1 cellular context compared by ENCODE assay signal in genomic region chr19:14006766-14007562, GRCh38.
TF ChIP-seq lines count a peak whose summit lies in the region.

No MANE protein-coding gene starts in this region.

TF ChIP-seq in HEK293, 187 proteins besides CTCF, POLR2A, EP300 and RAD21 (continued from another document):
- TF ChIP-seq KLF1 (tag by site-specific recombination; IDR thresholded peaks at IDR 0.05) (peak; percentile 79), ZNF10 (tag by site-specific recombination; IDR thresholded peaks at IDR 0.05) (peak; percentile 63; the same call in 1 of the 2 replicates), ZNF112 (tag by site-specific recombination; IDR thresholded peaks at IDR 0.05) (no peak), PRDM4 (tag by site-specific recombination; IDR thresholded peaks at IDR 0.05) (peak; percentile 81), ZNF660 (tag by site-specific recombination; IDR thresholded peaks at IDR 0.05) (peak; percentile 81), ZNF18 (tag by site-specific recombination; IDR thresholded peaks at IDR 0.05) (no peak), ZNF701 (tag by site-specific recombination; IDR thresholded peaks at IDR 0.05) (no peak), SETDB1 (IDR thresholded peaks at IDR 0.05; ENCODE audit: insufficient read length, low read length) (no peak), ZNF510 (tag by site-specific recombination; IDR thresholded peaks at IDR 0.05; ENCODE audit: insufficient replicate concordance) (no peak), ZNF202 (tag by site-specific recombination; IDR thresholded peaks at IDR 0.05; ENCODE audit: borderline replicate concordance) (no peak), KLF16 (tag by site-specific recombination; IDR thresholded peaks at IDR 0.05) (peak; percentile 87), ZNF561 (tag by site-specific recombination; IDR thresholded peaks at IDR 0.05; ENCODE audit: borderline replicate concordance) (peak; percentile 90; the same call in 1 of the 2 replicates), REPIN1 (tag by site-specific recombination; IDR thresholded peaks at IDR 0.05; ENCODE audit: low read depth) (no peak), ZNF223 (tag by site-specific recombination; IDR thresholded peaks at IDR 0.05) (no peak), YY1 (tag by site-specific recombination; IDR thresholded peaks at IDR 0.05) (peak; percentile 77), SCRT2 (tag by site-specific recombination; IDR thresholded peaks at IDR 0.05) (no peak), IKZF3 (tag by site-specific recombination; IDR thresholded peaks at IDR 0.05) (peak; percentile 94), ZNF837 (tag by site-specific recombination; IDR thresholded peaks at IDR 0.05) (no peak), ZNF266 (tag by site-specific recombination; IDR thresholded peaks at IDR 0.05; ENCODE audit: low read depth) (no peak), SCRT1 (tag by site-specific recombination; IDR thresholded peaks at IDR 0.05; ENCODE audit: borderline replicate concordance) (no peak), ZNF140 (tag by site-specific recombination; IDR thresholded peaks at IDR 0.05) (no peak), ZNF707 (tag by site-specific recombination; IDR thresholded peaks at IDR 0.05) (peak; percentile 38; the same call in 1 of the 2 replicates), ZNF785 (tag by site-specific recombination; IDR thresholded peaks at IDR 0.05) (peak; percentile 94), ZFP37 (tag by site-specific recombination; IDR thresholded peaks at IDR 0.05) (peak; percentile 96), ZNF48 (tag by site-specific recombination; IDR thresholded peaks at IDR 0.05) (no peak), ZFHX2 (tag by site-specific recombination; conservative IDR thresholded peaks at IDR 0.05) (peak; percentile 64), ZNF184 (tag by site-specific recombination; IDR thresholded peaks at IDR 0.05) (peak; percentile 12; the same call in 1 of the 2 replicates), EGR2 (tag by site-specific recombination; IDR thresholded peaks at IDR 0.05; ENCODE audit: low read depth) (peak; percentile 66), GLIS1 (tag by site-specific recombination; IDR thresholded peaks at IDR 0.05) (peak; percentile 72), ZNF366 (tag by site-specific recombination; conservative IDR thresholded peaks at IDR 0.05) (peak; percentile 84), ZNF555 (tag by site-specific recombination; conservative IDR thresholded peaks at IDR 0.05) (no peak), PBX3 (CRISPR knock-in tag; IDR thresholded peaks at IDR 0.05) (no peak; the same call in 1 of the 2 replicates), ZNF776 (tag by site-specific recombination; IDR thresholded peaks at IDR 0.05; ENCODE audit: borderline replicate concordance) (no peak), ZNF621 (tag by site-specific recombination; IDR thresholded peaks at IDR 0.05) (no peak)
- TF ChIP-seq, protein P1, sequence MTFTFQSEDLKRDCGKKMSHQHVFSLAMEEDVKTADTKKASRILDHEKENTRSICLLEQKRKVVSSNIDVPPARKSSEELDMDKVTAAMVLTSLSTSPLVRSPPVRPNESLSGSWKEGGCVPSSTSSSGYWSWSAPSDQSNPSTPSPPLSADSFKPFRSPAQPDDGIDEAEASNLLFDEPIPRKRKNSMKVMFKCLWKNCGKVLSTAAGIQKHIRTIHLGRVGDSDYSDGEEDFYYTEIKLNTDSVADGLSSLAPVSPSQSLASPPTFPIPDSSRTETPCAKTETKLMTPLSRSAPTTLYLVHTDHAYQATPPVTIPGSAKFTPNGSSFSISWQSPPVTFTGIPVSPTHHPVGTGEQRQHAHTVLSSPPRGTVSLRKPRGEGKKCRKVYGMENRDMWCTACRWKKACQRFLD (tag by site-specific recombination; IDR thresholded peaks at IDR 0.05) = no peak
- TF ChIP-seq, protein P2, sequence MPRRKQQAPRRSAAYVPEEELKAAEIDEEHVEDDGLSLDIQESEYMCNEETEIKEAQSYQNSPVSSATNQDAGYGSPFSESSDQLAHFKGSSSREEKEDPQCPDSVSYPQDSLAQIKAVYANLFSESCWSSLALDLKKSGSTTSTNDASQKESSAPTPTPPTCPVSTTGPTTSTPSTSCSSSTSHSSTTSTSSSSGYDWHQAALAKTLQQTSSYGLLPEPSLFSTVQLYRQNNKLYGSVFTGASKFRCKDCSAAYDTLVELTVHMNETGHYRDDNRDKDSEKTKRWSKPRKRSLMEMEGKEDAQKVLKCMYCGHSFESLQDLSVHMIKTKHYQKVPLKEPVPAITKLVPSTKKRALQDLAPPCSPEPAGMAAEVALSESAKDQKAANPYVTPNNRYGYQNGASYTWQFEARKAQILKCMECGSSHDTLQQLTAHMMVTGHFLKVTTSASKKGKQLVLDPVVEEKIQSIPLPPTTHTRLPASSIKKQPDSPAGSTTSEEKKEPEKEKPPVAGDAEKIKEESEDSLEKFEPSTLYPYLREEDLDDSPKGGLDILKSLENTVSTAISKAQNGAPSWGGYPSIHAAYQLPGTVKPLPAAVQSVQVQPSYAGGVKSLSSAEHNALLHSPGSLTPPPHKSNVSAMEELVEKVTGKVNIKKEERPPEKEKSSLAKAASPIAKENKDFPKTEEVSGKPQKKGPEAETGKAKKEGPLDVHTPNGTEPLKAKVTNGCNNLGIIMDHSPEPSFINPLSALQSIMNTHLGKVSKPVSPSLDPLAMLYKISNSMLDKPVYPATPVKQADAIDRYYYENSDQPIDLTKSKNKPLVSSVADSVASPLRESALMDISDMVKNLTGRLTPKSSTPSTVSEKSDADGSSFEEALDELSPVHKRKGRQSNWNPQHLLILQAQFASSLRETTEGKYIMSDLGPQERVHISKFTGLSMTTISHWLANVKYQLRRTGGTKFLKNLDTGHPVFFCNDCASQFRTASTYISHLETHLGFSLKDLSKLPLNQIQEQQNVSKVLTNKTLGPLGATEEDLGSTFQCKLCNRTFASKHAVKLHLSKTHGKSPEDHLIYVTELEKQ (tag by site-specific recombination; IDR thresholded peaks at IDR 0.05; ENCODE audit: borderline replicate concordance) = peak; percentile 65
- TF ChIP-seq, protein P3, sequence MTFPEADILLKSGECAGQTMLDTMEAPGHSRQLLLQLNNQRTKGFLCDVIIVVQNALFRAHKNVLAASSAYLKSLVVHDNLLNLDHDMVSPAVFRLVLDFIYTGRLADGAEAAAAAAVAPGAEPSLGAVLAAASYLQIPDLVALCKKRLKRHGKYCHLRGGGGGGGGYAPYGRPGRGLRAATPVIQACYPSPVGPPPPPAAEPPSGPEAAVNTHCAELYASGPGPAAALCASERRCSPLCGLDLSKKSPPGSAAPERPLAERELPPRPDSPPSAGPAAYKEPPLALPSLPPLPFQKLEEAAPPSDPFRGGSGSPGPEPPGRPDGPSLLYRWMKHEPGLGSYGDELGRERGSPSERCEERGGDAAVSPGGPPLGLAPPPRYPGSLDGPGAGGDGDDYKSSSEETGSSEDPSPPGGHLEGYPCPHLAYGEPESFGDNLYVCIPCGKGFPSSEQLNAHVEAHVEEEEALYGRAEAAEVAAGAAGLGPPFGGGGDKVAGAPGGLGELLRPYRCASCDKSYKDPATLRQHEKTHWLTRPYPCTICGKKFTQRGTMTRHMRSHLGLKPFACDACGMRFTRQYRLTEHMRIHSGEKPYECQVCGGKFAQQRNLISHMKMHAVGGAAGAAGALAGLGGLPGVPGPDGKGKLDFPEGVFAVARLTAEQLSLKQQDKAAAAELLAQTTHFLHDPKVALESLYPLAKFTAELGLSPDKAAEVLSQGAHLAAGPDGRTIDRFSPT (tag by site-specific recombination; IDR thresholded peaks at IDR 0.05) = peak; percentile 84
- TF ChIP-seq, protein P4, sequence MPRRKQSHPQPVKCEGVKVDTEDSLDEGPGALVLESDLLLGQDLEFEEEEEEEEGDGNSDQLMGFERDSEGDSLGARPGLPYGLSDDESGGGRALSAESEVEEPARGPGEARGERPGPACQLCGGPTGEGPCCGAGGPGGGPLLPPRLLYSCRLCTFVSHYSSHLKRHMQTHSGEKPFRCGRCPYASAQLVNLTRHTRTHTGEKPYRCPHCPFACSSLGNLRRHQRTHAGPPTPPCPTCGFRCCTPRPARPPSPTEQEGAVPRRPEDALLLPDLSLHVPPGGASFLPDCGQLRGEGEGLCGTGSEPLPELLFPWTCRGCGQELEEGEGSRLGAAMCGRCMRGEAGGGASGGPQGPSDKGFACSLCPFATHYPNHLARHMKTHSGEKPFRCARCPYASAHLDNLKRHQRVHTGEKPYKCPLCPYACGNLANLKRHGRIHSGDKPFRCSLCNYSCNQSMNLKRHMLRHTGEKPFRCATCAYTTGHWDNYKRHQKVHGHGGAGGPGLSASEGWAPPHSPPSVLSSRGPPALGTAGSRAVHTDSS (tag by site-specific recombination; IDR thresholded peaks at IDR 0.05) = peak; percentile 67
- TF ChIP-seq, protein P5, sequence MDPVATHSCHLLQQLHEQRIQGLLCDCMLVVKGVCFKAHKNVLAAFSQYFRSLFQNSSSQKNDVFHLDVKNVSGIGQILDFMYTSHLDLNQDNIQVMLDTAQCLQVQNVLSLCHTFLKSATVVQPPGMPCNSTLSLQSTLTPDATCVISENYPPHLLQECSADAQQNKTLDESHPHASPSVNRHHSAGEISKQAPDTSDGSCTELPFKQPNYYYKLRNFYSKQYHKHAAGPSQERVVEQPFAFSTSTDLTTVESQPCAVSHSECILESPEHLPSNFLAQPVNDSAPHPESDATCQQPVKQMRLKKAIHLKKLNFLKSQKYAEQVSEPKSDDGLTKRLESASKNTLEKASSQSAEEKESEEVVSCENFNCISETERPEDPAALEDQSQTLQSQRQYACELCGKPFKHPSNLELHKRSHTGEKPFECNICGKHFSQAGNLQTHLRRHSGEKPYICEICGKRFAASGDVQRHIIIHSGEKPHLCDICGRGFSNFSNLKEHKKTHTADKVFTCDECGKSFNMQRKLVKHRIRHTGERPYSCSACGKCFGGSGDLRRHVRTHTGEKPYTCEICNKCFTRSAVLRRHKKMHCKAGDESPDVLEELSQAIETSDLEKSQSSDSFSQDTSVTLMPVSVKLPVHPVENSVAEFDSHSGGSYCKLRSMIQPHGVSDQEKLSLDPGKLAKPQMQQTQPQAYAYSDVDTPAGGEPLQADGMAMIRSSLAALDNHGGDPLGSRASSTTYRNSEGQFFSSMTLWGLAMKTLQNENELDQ (tag by site-specific recombination; IDR thresholded peaks at IDR 0.05; ENCODE audit: low read depth) = no peak
- TF ChIP-seq, protein P6, sequence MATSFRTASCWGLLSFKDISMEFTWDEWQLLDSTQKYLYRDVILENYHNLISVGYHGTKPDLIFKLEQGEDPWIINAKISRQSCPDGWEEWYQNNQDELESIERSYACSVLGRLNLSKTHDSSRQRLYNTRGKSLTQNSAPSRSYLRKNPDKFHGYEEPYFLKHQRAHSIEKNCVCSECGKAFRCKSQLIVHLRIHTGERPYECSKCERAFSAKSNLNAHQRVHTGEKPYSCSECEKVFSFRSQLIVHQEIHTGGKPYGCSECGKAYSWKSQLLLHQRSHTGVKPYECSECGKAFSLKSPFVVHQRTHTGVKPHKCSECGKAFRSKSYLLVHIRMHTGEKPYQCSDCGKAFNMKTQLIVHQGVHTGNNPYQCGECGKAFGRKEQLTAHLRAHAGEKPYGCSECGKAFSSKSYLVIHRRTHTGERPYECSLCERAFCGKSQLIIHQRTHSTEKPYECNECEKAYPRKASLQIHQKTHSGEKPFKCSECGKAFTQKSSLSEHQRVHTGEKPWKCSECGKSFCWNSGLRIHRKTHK (tag by site-specific recombination; IDR thresholded peaks at IDR 0.05) = no peak
TF ChIP-seq in HEK293: peak in this region for 96.
